12 cellular contexts compared by ENCODE assay signal in the genomic region with DNA sequence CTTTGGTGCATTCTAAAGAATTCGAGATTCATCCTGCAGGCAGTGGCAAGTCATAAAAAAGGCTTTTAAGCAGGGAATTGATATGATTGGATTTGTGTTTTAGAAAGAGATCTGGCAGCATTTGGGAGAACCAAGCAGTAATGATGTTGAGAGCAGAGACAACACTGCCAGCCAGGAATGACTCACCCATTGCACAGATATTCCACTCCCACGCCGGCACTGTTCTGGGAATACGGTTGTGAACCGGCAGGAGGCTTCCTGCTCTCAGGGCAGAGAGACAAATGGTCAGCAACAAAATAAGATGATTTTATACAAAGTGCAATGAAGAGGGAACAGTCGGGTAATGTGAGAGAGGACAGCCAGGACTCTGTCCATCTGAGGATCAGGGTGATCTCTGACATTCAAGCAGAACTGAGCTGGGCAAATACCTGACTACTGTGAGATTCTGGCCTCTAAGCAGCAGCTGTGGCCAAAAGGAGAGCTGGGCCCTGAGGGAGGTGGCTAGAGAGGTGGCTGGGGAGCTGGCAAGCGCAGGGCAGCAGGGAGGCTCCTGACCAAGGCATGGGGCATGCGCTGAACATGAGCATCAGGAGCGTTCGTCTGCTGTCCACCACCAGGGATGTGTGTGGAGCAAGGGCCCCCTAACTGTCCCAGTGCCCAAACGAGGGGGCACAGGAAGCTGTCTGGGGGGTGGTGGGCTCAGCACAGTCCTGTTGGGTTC. TPM values are rescaled to one million over a fixed set of nuclear protein-coding genes. Genes with fewer than 3 reads are reported as not detected.
DNase-seq lines count a peak whose midpoint lies in the region; ATAC-seq, FAIRE-seq and TF ChIP-seq lines count a peak whose summit lies in the region.
"Had no signal": no experiment of that assay in that cellular context is flagged by ENCODE, and none has a peak within 500 bp of the region (broad histone marks: within the 10 kb centered on the region; RNA-seq: fewer than 3 reads in every experiment).

No MANE protein-coding gene starts in this region.

- peak; percentile 19; the same call in 1 of the 3 replicates for ATAC-seq in GM23338
- no peak for ATAC-seq in GM19463 (IDR thresholded peaks at IDR 0.05; ENCODE audit: unreplicated experiment)
- ATAC-seq: stimulated activated naive CD8-positive, alpha-beta T cell treated with anti-CD3 and anti-CD28 coated beads, Interleukin-15, Interleukin-2, amounts not matched to agents 100 U/mL and 50 U/mL, for 24 hours had no signal

- no peaks in the 10 kb centered on the region for H3K36me3 ChIP-seq in GM23338 (ENCODE audit: insufficient read depth)
- no peaks in the 10 kb centered on the region for H3K36me3 ChIP-seq in astrocyte (ENCODE audit: insufficient read depth, low read length)
- no peaks in the 10 kb centered on the region for H3K36me3 ChIP-seq in cardiac muscle cell

- FAIRE-seq in astrocyte (lab: Jason Lieb, UNC) (peak; percentile 71), D721Med (lab: Jason Lieb, UNC) (no peak)
- FAIRE-seq: GM18507 had no signal

- no peak overlapping the region for H2AFZ ChIP-seq in GM23338
- H2AFZ ChIP-seq in astrocyte (ENCODE audit: low read depth, low read length) = peak overlapping the region; percentile 39

- no peaks in the 10 kb centered on the region for H3K9me2 ChIP-seq in GM23338 (ENCODE audit: insufficient read depth)

- H3K4me1 ChIP-seq in GM23338 (ENCODE audit: insufficient read depth) (no peaks in the 10 kb centered on the region), astrocyte (ENCODE audit: insufficient read depth, low read length) (peaks cover 34% of the 10 kb centered on the region), cardiac muscle cell (ENCODE audit: low read depth) (no peaks in the 10 kb centered on the region)

- H3K9me3 ChIP-seq in astrocyte (ENCODE audit: insufficient read depth, low read depth, low read length) (no peaks in the 10 kb centered on the region), cardiac muscle cell (ENCODE audit: low read depth) (no peaks in the 10 kb centered on the region)

- DNase-seq in GM23338 (ENCODE audit: low spot score) (no peak), astrocyte (ENCODE audit: low read depth) (peak; percentile 89), cardiac muscle cell (ENCODE audit: low read depth in 1 of 2, low spot score in 1 of 2) (peak in 1 of 2 donors; percentile 92), 8988T (no peak), D721Med (ENCODE audit: insufficient read length, low spot score) (no peak)
- no peak for DNase-seq in activated T-helper 2 cell treated with anti-CD3 and anti-CD28 coated beads, Interferon-gamma antibody, Interleukin-2, Interleukin-4, amounts not matched to agents 10 μg/mL and 5 μg/mL and 100 μg/mL, durations not matched to agents 14 hours and 24 hours and 36 hours (ENCODE audit: low spot score)
- DNase-seq: activated gamma-delta T cell treated with Interleukin-2 at 50 U/mL for 16 hours; midbrain; stimulated activated naive CD8-positive, alpha-beta T cell treated with anti-CD3 and anti-CD28 coated beads, Interleukin-15, Interleukin-2, amounts not matched to agents 100 U/mL and 50 U/mL, for 24 hours had no signal

- H3K27me3 ChIP-seq in GM23338 (ENCODE audit: insufficient read depth) (no peaks in the 10 kb centered on the region), astrocyte (ENCODE audit: insufficient read depth, low read length) (no peaks in the 10 kb centered on the region), cardiac muscle cell (no peaks in the 10 kb centered on the region)

- intact Hi-C loops in activated T-helper 2 cell treated with anti-CD3 and anti-CD28 coated beads, Interferon-gamma antibody, Interleukin-2, Interleukin-4, amounts not matched to agents 10 μg/mL and 5 μg/mL and 100 μg/mL, durations not matched to agents 14 hours and 24 hours and 36 hours (cut with micrococcal nuclease) = no loop called here

- H3K36me3 Mint-ChIP-seq in GM23338 (ENCODE audit: low read depth) (no peaks in the 10 kb centered on the region), astrocyte (ENCODE audit: low read depth, unreplicated experiment) (peaks cover 8% of the 10 kb centered on the region)
- no peaks in the 10 kb centered on the region for H3K36me3 Mint-ChIP-seq in activated T-helper 2 cell treated with anti-CD3 and anti-CD28 coated beads, Interferon-gamma antibody, Interleukin-2, Interleukin-4, amounts not matched to agents 10 μg/mL and 5 μg/mL and 100 μg/mL, durations not matched to agents 14 hours and 24 hours and 36 hours (ENCODE audit: low read depth)

- no peaks in the 10 kb centered on the region for H3K79me2 ChIP-seq in GM23338 (replicated peaks; ENCODE audit: insufficient read depth)
- no peaks in the 10 kb centered on the region for H3K79me2 ChIP-seq in astrocyte (ENCODE audit: insufficient read depth, low read length)

- H4K20me1 ChIP-seq in GM23338 (replicated peaks; ENCODE audit: insufficient read depth) (no peaks in the 10 kb centered on the region), astrocyte (ENCODE audit: insufficient read depth, low read length) (no peaks in the 10 kb centered on the region)

- no peaks in the 10 kb centered on the region; the same call in 2 of the 3 replicates for H3K4me1 Mint-ChIP-seq in GM23338
- peaks cover 25% of the 10 kb centered on the region for H3K4me1 Mint-ChIP-seq in astrocyte (ENCODE audit: low read depth, unreplicated experiment)
- H3K4me1 Mint-ChIP-seq in activated T-helper 2 cell treated with anti-CD3 and anti-CD28 coated beads, Interferon-gamma antibody, Interleukin-2, Interleukin-4, amounts not matched to agents 10 μg/mL and 5 μg/mL and 100 μg/mL, durations not matched to agents 14 hours and 24 hours and 36 hours (ENCODE audit: low read depth) = peaks cover 8% of the 10 kb centered on the region

- peak overlapping the region; percentile 44 for H3K9ac ChIP-seq in astrocyte (ENCODE audit: low read length)

- H3K27ac ChIP-seq in GM23338 (ENCODE audit: low read depth) (no peak overlapping the region), astrocyte (ENCODE audit: low read depth, low read length) (peak overlapping the region; percentile 44), cardiac muscle cell (no peak overlapping the region), skin epidermis (peak overlapping the region in 19 of 21 experiments; percentile 4 to 81 (median 63))

- H3K9me3 Mint-ChIP-seq in GM23338 (no peaks in the 10 kb centered on the region), astrocyte (ENCODE audit: unreplicated experiment) (no peaks in the 10 kb centered on the region)
- H3K9me3 Mint-ChIP-seq in activated T-helper 2 cell treated with anti-CD3 and anti-CD28 coated beads, Interferon-gamma antibody, Interleukin-2, Interleukin-4, amounts not matched to agents 10 μg/mL and 5 μg/mL and 100 μg/mL, durations not matched to agents 14 hours and 24 hours and 36 hours = no peaks in the 10 kb centered on the region

- no peak for TF ChIP-seq CTCF in GM23338 (conservative IDR thresholded peaks at IDR 0.05; ENCODE audit: low read depth in 2 of 2)
- peak; percentile 41 for TF ChIP-seq CTCF in astrocyte (IDR thresholded peaks at IDR 0.05; ENCODE audit: insufficient read depth, low read depth, low read length)
- TF ChIP-seq CTCF in cardiac muscle cell (IDR thresholded peaks at IDR 0.05; ENCODE audit: low read depth, low read length) = peak; percentile 52
- no peak for TF ChIP-seq CTCF in D721Med (IDR thresholded peaks at IDR 0.05; ENCODE audit: insufficient read depth, missing control alignments)

- no peak overlapping the region for H3K4me3 ChIP-seq in GM23338
- no peak overlapping the region for H3K4me3 ChIP-seq in astrocyte (ENCODE audit: insufficient read depth, low read depth, low read length)
- no peak overlapping the region for H3K4me3 ChIP-seq in cardiac muscle cell
- no peak overlapping the region for H3K4me3 ChIP-seq in skin epidermis

- H3K27me3 Mint-ChIP-seq in GM23338 (ENCODE audit: insufficient read depth, low read depth, poor library complexity) (peaks cover 5% of the 10 kb centered on the region), astrocyte (ENCODE audit: low read depth, unreplicated experiment) (peaks cover 5% of the 10 kb centered on the region)
- no peaks in the 10 kb centered on the region for H3K27me3 Mint-ChIP-seq in activated T-helper 2 cell treated with anti-CD3 and anti-CD28 coated beads, Interferon-gamma antibody, Interleukin-2, Interleukin-4, amounts not matched to agents 10 μg/mL and 5 μg/mL and 100 μg/mL, durations not matched to agents 14 hours and 24 hours and 36 hours (ENCODE audit: low read depth)

- H3K4me2 ChIP-seq in GM23338 (no peak overlapping the region), astrocyte (ENCODE audit: low read length) (peak overlapping the region; percentile 55)

- H3K4me3 Mint-ChIP-seq in GM23338 = no peak overlapping the region
- peak overlapping the region; percentile 7 for H3K4me3 Mint-ChIP-seq in astrocyte (ENCODE audit: unreplicated experiment)
- H3K4me3 Mint-ChIP-seq in activated T-helper 2 cell treated with anti-CD3 and anti-CD28 coated beads, Interferon-gamma antibody, Interleukin-2, Interleukin-4, amounts not matched to agents 10 μg/mL and 5 μg/mL and 100 μg/mL, durations not matched to agents 14 hours and 24 hours and 36 hours (ENCODE audit: low read depth) = no peak overlapping the region

- no peaks in the 10 kb centered on the region for H3F3A ChIP-seq in GM23338 (replicated peaks; ENCODE audit: low read depth)

- H3K27ac Mint-ChIP-seq in GM23338 = no peak overlapping the region
- no peak overlapping the region for H3K27ac Mint-ChIP-seq in astrocyte (ENCODE audit: unreplicated experiment)
- no peak overlapping the region for H3K27ac Mint-ChIP-seq in activated T-helper 2 cell treated with anti-CD3 and anti-CD28 coated beads, Interferon-gamma antibody, Interleukin-2, Interleukin-4, amounts not matched to agents 10 μg/mL and 5 μg/mL and 100 μg/mL, durations not matched to agents 14 hours and 24 hours and 36 hours

TF ChIP-seq in GM23338, 12 proteins besides CTCF, POLR2A, EP300 and RAD21 (continues in another document):
- TF ChIP-seq CREB1 (CRISPR knock-in tag; IDR thresholded peaks at IDR 0.05; ENCODE audit: low read depth) (no peak), EZH2 (IDR thresholded peaks at IDR 0.05; ENCODE audit: low read depth, unreplicated experiment) (no peak)

RNA-seq across cellular contexts. Expression of gene PLXNA1, which starts 56.1 kb away (rescaled TPM):
- 73.5 and 80.2 TPM in 2 replicates for total RNA-seq in GM23338 (2014; rRNA removed; shearing (Covaris generic))
- polyA plus RNA-seq in GM23338 (2016; fragmentation: Nextera tagmentation; extraction: Ambion mirVana) = 10.6 and 11.0 TPM in 2 replicates
- 63.3 and 64.3 TPM in 2 replicates for total RNA-seq in astrocyte
- 55.6 and 71.0 TPM in 2 replicates for total RNA-seq in cardiac muscle cell
- polyA plus RNA-seq in cardiac muscle cell = 19.5 and 24.2 TPM in 2 replicates
- total RNA-seq in activated T-helper 2 cell treated with anti-CD3 and anti-CD28 coated beads, Interferon-gamma antibody, Interleukin-2, Interleukin-4, amounts not matched to agents 10 μg/mL and 5 μg/mL and 100 μg/mL, durations not matched to agents 14 hours and 24 hours and 36 hours = 17.2 and 18.9 TPM in 2 replicates

Comparison
In these comparisons a context has a peak if more than half of its experiments do, and no peak if none do; other contexts are left out.
1. H3K27ac ChIP-seq: peak in astrocyte (single experiment) and skin epidermis (19 of 21); none in GM23338 (single experiment) and cardiac muscle cell (single experiment).
2. CTCF ChIP-seq: peak in astrocyte (single experiment) and cardiac muscle cell (single experiment); none in GM23338 (0 of 2) and D721Med (single experiment).